2 cellular contexts compared by ENCODE assay signal in genomic region chr7:150402671-150403321, GRCh38.
TF ChIP-seq lines count a peak whose summit lies in the region.

No MANE protein-coding gene starts in this region.

TF ChIP-seq in IMR-90, 13 proteins besides CTCF, POLR2A, EP300 and RAD21:
- TF ChIP-seq SMC3 (IDR thresholded peaks at IDR 0.05; ENCODE audit: low read depth, low read length) (no peak), CEBPB (IDR thresholded peaks at IDR 0.05; ENCODE audit: low read depth, low read length) (no peak), NFE2L2 (IDR thresholded peaks at IDR 0.05; ENCODE audit: low read depth, low read length) (no peak), RCOR1 (IDR thresholded peaks at IDR 0.05; ENCODE audit: insufficient replicate concordance, low read length) (no peak), ELK1 (IDR thresholded peaks at IDR 0.05; ENCODE audit: borderline replicate concordance, low read depth, low read length) (no peak), MAZ (IDR thresholded peaks at IDR 0.05; ENCODE audit: borderline replicate concordance, low read depth, low read length) (no peak), USF2 (IDR thresholded peaks at IDR 0.05; ENCODE audit: low read depth, low read length) (no peak), BHLHE40 (IDR thresholded peaks at IDR 0.05; ENCODE audit: low read depth, low read length) (no peak), FOS (IDR thresholded peaks at IDR 0.05; ENCODE audit: low read depth, low read length) (no peak), MAFK (IDR thresholded peaks at IDR 0.05; ENCODE audit: low read depth, low read length) (no peak), RFX5 (IDR thresholded peaks at IDR 0.05; ENCODE audit: low read depth, low read length) (no peak), MXI1 (IDR thresholded peaks at IDR 0.05; ENCODE audit: borderline replicate concordance, low read depth, low read length) (no peak), CHD1 (IDR thresholded peaks at IDR 0.05; ENCODE audit: low read depth, low read length) (no peak)

TF ChIP-seq in H1, 55 proteins besides CTCF, POLR2A, EP300 and RAD21:
- TF ChIP-seq HDAC2 (IDR thresholded peaks at IDR 0.05; ENCODE audit: borderline replicate concordance in 1 of 2, low read depth in 2 of 2, low read length in 2 of 2): no peak
- 0 out of 2 replicates have a peak, but pooled peaks have one; percentile 4 for TF ChIP-seq POLR2AphosphoS5 (IDR thresholded peaks at IDR 0.05; ENCODE audit: low read depth, low read length)
